ENCODE assay signal across 8 cellular contexts in the genomic region with DNA sequence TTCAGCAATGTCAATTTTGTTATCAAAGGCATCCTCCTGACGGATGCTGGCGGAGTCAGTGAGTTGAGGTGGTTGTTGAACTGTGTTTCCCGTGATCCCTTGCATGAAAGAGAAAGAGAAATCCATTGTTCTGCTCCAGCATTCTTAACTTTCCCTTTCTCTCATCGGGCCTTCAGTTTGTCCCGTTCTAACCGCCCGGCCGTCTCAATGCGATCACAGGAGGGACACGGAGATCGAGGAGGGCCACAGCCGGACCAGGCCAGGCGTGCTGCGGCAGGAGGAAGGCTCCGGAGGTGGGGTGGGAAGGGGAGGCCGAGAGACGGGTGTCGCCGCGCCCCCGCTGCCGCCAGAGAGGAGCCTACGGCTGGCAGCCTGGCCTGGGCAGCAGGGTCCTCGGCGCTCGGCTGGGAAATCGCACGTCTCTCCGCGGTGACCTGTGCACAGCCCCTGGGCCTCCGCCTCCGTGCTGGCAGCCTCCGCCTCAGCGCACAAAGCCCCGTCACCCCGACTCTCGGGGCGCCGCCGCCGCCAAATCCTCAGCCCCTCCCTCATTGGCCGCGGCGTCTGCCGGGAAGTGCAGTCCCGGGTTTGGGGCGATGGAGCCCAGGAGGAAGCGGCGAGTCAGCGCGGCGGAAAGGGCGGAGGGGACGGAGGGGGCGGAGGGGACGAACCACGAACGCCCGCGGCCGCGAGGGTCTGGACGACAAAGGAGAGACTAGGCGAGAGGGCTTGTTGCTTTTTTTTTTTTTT. TPM values are rescaled to one million over a fixed set of nuclear protein-coding genes. Genes with fewer than 3 reads are reported as not detected.
DNase-seq lines count a peak whose midpoint lies in the region; ATAC-seq and TF ChIP-seq lines count a peak whose summit lies in the region.

No MANE protein-coding gene starts in this region.

- intact Hi-C loops in head of caudate nucleus (cut with DNase I), result no loop called here

- H3K4me1 Mint-ChIP-seq in activated naive CD8-positive, alpha-beta T cell (ENCODE audit: low read depth), result peaks cover 20% of the 10 kb centered on the region

- peak overlapping the region; percentile 92 for H3K4me3 Mint-ChIP-seq in activated naive CD8-positive, alpha-beta T cell

- no peaks in the 10 kb centered on the region for H3K9me3 Mint-ChIP-seq in activated naive CD8-positive, alpha-beta T cell (ENCODE audit: low read depth)

- no peaks in the 10 kb centered on the region for H4K20me1 ChIP-seq in osteoblast (ENCODE audit: insufficient read depth, low read length)

- TF ChIP-seq CTCF in GM12875 (IDR thresholded peaks at IDR 0.05; ENCODE audit: borderline replicate concordance, insufficient read depth, low read depth, low read length) (no peak), osteoblast (IDR thresholded peaks at IDR 0.05; ENCODE audit: extremely low read depth, low read depth, low read length) (no peak), suprapubic skin (IDR thresholded peaks at IDR 0.05) (no peak)

- DNase-seq in SJSA1 (ENCODE audit: low read depth in 1 of 2, low spot score in 2 of 2) (peak; percentile 78 to 82), head of caudate nucleus (peak; percentile 59 to 92 (median 85)), osteoblast (ENCODE audit: insufficient read length, low spot score, missing footprints) (peak; percentile 93), suprapubic skin (ENCODE audit: low spot score in 2 of 2) (peak; percentile 86 to 92), SJCRH30 (no peak)

- peaks cover 70% of the 10 kb centered on the region for H3K4me1 ChIP-seq in SJSA1 (replicated peaks)
- peaks cover 21% of the 10 kb centered on the region for H3K4me1 ChIP-seq in osteoblast (ENCODE audit: insufficient read depth, low read length)
- peaks cover 14% of the 10 kb centered on the region for H3K4me1 ChIP-seq in suprapubic skin
- 0 out of 2 replicates have a peak, but pooled peaks cover 6% of the 10 kb centered on the region for H3K4me1 ChIP-seq in SJCRH30

- H3K27me3 Mint-ChIP-seq in activated naive CD8-positive, alpha-beta T cell, result peaks cover 2% of the 10 kb centered on the region

- no peaks in the 10 kb centered on the region for H3K36me3 Mint-ChIP-seq in activated naive CD8-positive, alpha-beta T cell

- peak overlapping the region; percentile 98 for H2AFZ ChIP-seq in osteoblast (ENCODE audit: low read length)

- H3K9me3 ChIP-seq in SJSA1 (replicated peaks) (no peaks in the 10 kb centered on the region), osteoblast (ENCODE audit: low read depth, low read length) (no peaks in the 10 kb centered on the region), suprapubic skin (no peaks in the 10 kb centered on the region), SJCRH30 (replicated peaks) (no peaks in the 10 kb centered on the region)

- TF ChIP-seq POLR2A in suprapubic skin (IDR thresholded peaks at IDR 0.05), result peak in 1 of 2 donors; percentile 42

- peak overlapping the region; percentile 87 for H3K27ac Mint-ChIP-seq in activated naive CD8-positive, alpha-beta T cell

- H3K36me3 ChIP-seq in SJSA1 (no peaks in the 10 kb centered on the region), osteoblast (ENCODE audit: insufficient read depth, low read length) (no peaks in the 10 kb centered on the region), suprapubic skin (no peaks in the 10 kb centered on the region), SJCRH30 (no peaks in the 10 kb centered on the region)

- ATAC-seq in HG03045 (IDR thresholded peaks at IDR 0.05; ENCODE audit: unreplicated experiment), result peak; percentile 78

- TF ChIP-seq EP300 in suprapubic skin (IDR thresholded peaks at IDR 0.05), result no peak

- 2% methylated on average over 52 of the region's 64 CpGs for WGBS in suprapubic skin

- H3K27me3 ChIP-seq in SJSA1 (replicated peaks) (no peaks in the 10 kb centered on the region), osteoblast (ENCODE audit: insufficient read depth, low read length) (peaks cover 4% of the 10 kb centered on the region), suprapubic skin (no peaks in the 10 kb centered on the region), SJCRH30 (peaks cover 14% of the 10 kb centered on the region)

- peak overlapping the region; percentile 84 for H3K27ac ChIP-seq in SJSA1
- peak overlapping the region; percentile 60 for H3K27ac ChIP-seq in osteoblast (ENCODE audit: low read depth, low read length)
- H3K27ac ChIP-seq in suprapubic skin, result peak overlapping the region; percentile 89
- H3K27ac ChIP-seq in SJCRH30, result no peak overlapping the region

- no peaks in the 10 kb centered on the region for H3K79me2 ChIP-seq in osteoblast (ENCODE audit: insufficient read depth, low read length)

- peak overlapping the region; percentile 76 for H3K4me3 ChIP-seq in GM12875 (ENCODE audit: low read depth, low read length)
- peak overlapping the region; percentile 40 for H3K4me3 ChIP-seq in SJSA1
- H3K4me3 ChIP-seq in osteoblast (ENCODE audit: insufficient read depth, low read length), result peak overlapping the region; percentile 75
- H3K4me3 ChIP-seq in suprapubic skin, result peak overlapping the region; percentile 61
- no peak overlapping the region for H3K4me3 ChIP-seq in SJCRH30

- peak overlapping the region; percentile 85 for H3K4me2 ChIP-seq in osteoblast (ENCODE audit: insufficient read depth, low read length)

RNA-seq across cellular contexts. Expression of a gene that starts 38.1 kb away (rescaled TPM):
- total RNA-seq in SJSA1 (2014; rRNA removed; shearing (Covaris generic)), result 0.37 TPM in 1 of 2 replicates, not detected in the other
- total RNA-seq in osteoblast (not detected in 2 replicates), suprapubic skin (not detected)
- total RNA-seq in SJCRH30 (2014; rRNA removed; shearing (Covaris generic)), result not detected in 2 replicates

RNA-seq across cellular contexts. Expression of a gene that starts 58.3 kb away (rescaled TPM):
- 39.7 and 55.1 TPM in 2 replicates for total RNA-seq in SJSA1 (2014; rRNA removed; shearing (Covaris generic))
- total RNA-seq in osteoblast, result 67.8 and 68.8 TPM in 2 replicates
- total RNA-seq in suprapubic skin, result 10 to 100 TPM; 34.8 to 48.5 (median 42.7) TPM
- total RNA-seq in SJCRH30 (2014; rRNA removed; shearing (Covaris generic)), result 33.9 and 35.5 TPM in 2 replicates

RNA-seq across cellular contexts. Expression of a gene that starts 58.8 kb away (rescaled TPM):
- not detected in 2 replicates for total RNA-seq in SJSA1 (2014; rRNA removed; shearing (Covaris generic))
- under 0.01 TPM in 1 of 2 replicates, not detected in the other for total RNA-seq in osteoblast
- total RNA-seq in suprapubic skin, result 1 to 10 TPM; 2.7 to 6.4 (median 4.2) TPM
- total RNA-seq in SJCRH30 (2014; rRNA removed; shearing (Covaris generic)), result 44.6 and 44.7 TPM in 2 replicates

RNA-seq across cellular contexts. Expression of a gene that starts 59.7 kb away (rescaled TPM):
- total RNA-seq in SJSA1 (2014; rRNA removed; shearing (Covaris generic)), result not detected in 2 replicates
- total RNA-seq in osteoblast, result under 0.01 TPM in 1 of 2 replicates, not detected in the other
- total RNA-seq in suprapubic skin, result under 1 TPM in 3 of 4 donors, not detected in 1; 0.10 to 0.48 (median 0.13) TPM
- not detected in 2 replicates for total RNA-seq in SJCRH30 (2014; rRNA removed; shearing (Covaris generic))

Comparison
In these comparisons a context has a peak if more than half of its experiments do, and no peak if none do; other contexts are left out.
1. DNase-seq: peak in SJSA1 (2 of 2), head of caudate nucleus (42 of 42), osteoblast (single experiment) and suprapubic skin (2 of 2); none in SJCRH30 (0 of 2).